Comparison of ENCODE assay signal across 8 cellular contexts in genomic region chr2:101253713-101254085, GRCh38. TPM values are rescaled to one million over a fixed set of nuclear protein-coding genes. Genes with fewer than 3 reads are reported as not detected.
DNase-seq lines count a peak whose midpoint lies in the region; ATAC-seq and TF ChIP-seq lines count a peak whose summit lies in the region.
"Had no signal": no experiment of that assay in that cellular context is flagged by ENCODE, and none has a peak within 500 bp of the region (broad histone marks: within the 10 kb centered on the region; RNA-seq: fewer than 3 reads in every experiment).

No MANE protein-coding gene starts in this region.

- no peak for TF ChIP-seq CTCF in HFFc6 (IDR thresholded peaks at IDR 0.05)

- H3K36me3 ChIP-seq in iPS-15b (ENCODE audit: control insufficient read depth, insufficient read depth, low read length): no peaks in the 10 kb centered on the region

- H3K4me3 Mint-ChIP-seq in HFFc6: peak overlapping the region; percentile 99
- H3K4me3 Mint-ChIP-seq in activated CD8-positive, alpha-beta T cell treated with anti-CD3 and anti-CD28 coated beads, Interleukin-2, amount 10 ng/mL, durations not matched to agents 7 days and 5 days: peak overlapping the region; percentile 89
- H3K4me3 Mint-ChIP-seq in stimulated activated naive CD8-positive, alpha-beta T cell treated with anti-CD3 and anti-CD28 coated beads, Interleukin-15, amount 100 ng/mL, for 72 hours: peak overlapping the region; percentile 96 to 97

- H3K36me3 Mint-ChIP-seq in HFFc6 (ENCODE audit: low read depth): peaks cover 17% of the 10 kb centered on the region
- H3K36me3 Mint-ChIP-seq in activated CD8-positive, alpha-beta T cell treated with anti-CD3 and anti-CD28 coated beads, Interleukin-2, amount 10 ng/mL, durations not matched to agents 7 days and 5 days (ENCODE audit: low read depth): peaks cover 41% of the 10 kb centered on the region

- DNase-seq in HFFc6 (no peak), hepatic stellate cell (ENCODE audit: low spot score) (no peak), retina (no peak)
- DNase-seq in activated CD8-positive, alpha-beta T cell treated with anti-CD3 and anti-CD28 coated beads, Interleukin-2, amount 10 ng/mL, durations not matched to agents 7 days and 5 days: peak; percentile 35
- no peak for DNase-seq in stimulated activated naive CD8-positive, alpha-beta T cell treated with anti-CD3 and anti-CD28 coated beads, Interleukin-15, amount 100 ng/mL, for 72 hours
- DNase-seq: foreskin melanocyte had no signal

- H3K27ac Mint-ChIP-seq in HFFc6: peak overlapping the region; percentile 94
- H3K27ac Mint-ChIP-seq in activated CD8-positive, alpha-beta T cell treated with anti-CD3 and anti-CD28 coated beads, Interleukin-2, amount 10 ng/mL, durations not matched to agents 7 days and 5 days: peak overlapping the region; percentile 96
- H3K27ac Mint-ChIP-seq in stimulated activated naive CD8-positive, alpha-beta T cell treated with anti-CD3 and anti-CD28 coated beads, Interleukin-15, amount 100 ng/mL, for 72 hours: peak overlapping the region; percentile 96 to 98

- peak; percentile 2 for ATAC-seq in activated CD8-positive, alpha-beta T cell treated with anti-CD3 and anti-CD28 coated beads, Interleukin-2, amount 10 ng/mL, durations not matched to agents 7 days and 5 days
- no peak for ATAC-seq in stimulated activated naive CD8-positive, alpha-beta T cell treated with anti-CD3 and anti-CD28 coated beads, Interleukin-15, amount 100 ng/mL, for 72 hours
- ATAC-seq in HG03025 (IDR thresholded peaks at IDR 0.05; ENCODE audit: low FRiP score, unreplicated experiment): no peak

- H3K27me3 ChIP-seq in iPS-15b (ENCODE audit: control insufficient read depth, insufficient read depth, low read length): no peaks in the 10 kb centered on the region

- CTCF ChIA-PET in activated CD8-positive, alpha-beta T cell treated with anti-CD3 and anti-CD28 coated beads, Interleukin-2, amount 10 ng/mL, durations not matched to agents 7 days and 5 days (lab: Charles Lee): interaction anchor here (0.7 to 3.2 kb wide), 16 partner anchors 13 to 547 kb away, joined by 3 to 24 read pairs (median 4); partner anchors contain the start of genes CREG2 and RNF149

- no peaks in the 10 kb centered on the region for H3K9me3 ChIP-seq in iPS-15b (ENCODE audit: control insufficient read depth, insufficient read depth, low read length)

- H3K9me3 Mint-ChIP-seq in HFFc6: no peaks in the 10 kb centered on the region
- H3K9me3 Mint-ChIP-seq in activated CD8-positive, alpha-beta T cell treated with anti-CD3 and anti-CD28 coated beads, Interleukin-2, amount 10 ng/mL, durations not matched to agents 7 days and 5 days (ENCODE audit: insufficient read depth): no peaks in the 10 kb centered on the region
- H3K9me3 Mint-ChIP-seq in stimulated activated naive CD8-positive, alpha-beta T cell treated with anti-CD3 and anti-CD28 coated beads, Interleukin-15, amount 100 ng/mL, for 72 hours: no peaks in the 10 kb centered on the region

- H3K9ac ChIP-seq in iPS-15b (ENCODE audit: low read depth, low read length): peak overlapping the region; percentile 76

- POLR2A ChIA-PET in activated CD8-positive, alpha-beta T cell treated with anti-CD3 and anti-CD28 coated beads, Interleukin-2, amount 10 ng/mL, durations not matched to agents 7 days and 5 days (lab: Charles Lee): interaction anchor here (0.9 to 3.7 kb wide), 16 partner anchors 11 to 691 kb away, joined by 3 to 34 read pairs (median 5); partner anchors contain the start of genes PDCL3, RNF149, RPL31 and TBC1D8

- peaks cover 53% of the 10 kb centered on the region for H3K4me1 Mint-ChIP-seq in HFFc6 (ENCODE audit: low read depth)
- peaks cover 50% of the 10 kb centered on the region for H3K4me1 Mint-ChIP-seq in activated CD8-positive, alpha-beta T cell treated with anti-CD3 and anti-CD28 coated beads, Interleukin-2, amount 10 ng/mL, durations not matched to agents 7 days and 5 days (ENCODE audit: low read depth)
- peaks cover 47% of the 10 kb centered on the region for H3K4me1 Mint-ChIP-seq in stimulated activated naive CD8-positive, alpha-beta T cell treated with anti-CD3 and anti-CD28 coated beads, Interleukin-15, amount 100 ng/mL, for 72 hours

- no peaks in the 10 kb centered on the region; the same call in none of the 2 replicates for H3K27me3 Mint-ChIP-seq in HFFc6 (ENCODE audit: insufficient read depth)
- no peaks in the 10 kb centered on the region for H3K27me3 Mint-ChIP-seq in activated CD8-positive, alpha-beta T cell treated with anti-CD3 and anti-CD28 coated beads, Interleukin-2, amount 10 ng/mL, durations not matched to agents 7 days and 5 days (ENCODE audit: low read depth)
- H3K27me3 Mint-ChIP-seq in stimulated activated naive CD8-positive, alpha-beta T cell treated with anti-CD3 and anti-CD28 coated beads, Interleukin-15, amount 100 ng/mL, for 72 hours: no peaks in the 10 kb centered on the region

- peak overlapping the region; percentile 89 for H3K4me3 ChIP-seq in iPS-15b (ENCODE audit: low read depth, low read length)

- H3K4me1 ChIP-seq in iPS-15b (ENCODE audit: control insufficient read depth, insufficient read depth, low read length): peaks cover 13% of the 10 kb centered on the region

RNA-seq across cellular contexts. Expression of gene CNOT11, which starts 1.0 kb away (rescaled TPM):
- total RNA-seq in HFFc6 (2021; fragmentation: NEBNext Ultra II Directional; extraction: Animal tissue kit (Norgen Biotek cat#: 25700)): 10 to 100 TPM; 38.1 to 53.8 (median 43.0) TPM
- 10 to 100 TPM; 64.4 to 64.7 TPM for total RNA-seq in activated CD8-positive, alpha-beta T cell treated with anti-CD3 and anti-CD28 coated beads, Interleukin-2, amount 10 ng/mL, durations not matched to agents 7 days and 5 days

RNA-seq across cellular contexts. Expression of gene RNF149, which starts 54.8 kb away (rescaled TPM):
- 10 to 100 TPM; 24.6 to 33.4 (median 26.0) TPM for total RNA-seq in HFFc6 (2021; fragmentation: NEBNext Ultra II Directional; extraction: Animal tissue kit (Norgen Biotek cat#: 25700))
- total RNA-seq in activated CD8-positive, alpha-beta T cell treated with anti-CD3 and anti-CD28 coated beads, Interleukin-2, amount 10 ng/mL, durations not matched to agents 7 days and 5 days: 10 to 100 TPM; 64.2 to 71.5 TPM
